ENCODE assay signal across 12 cellular contexts in the genomic region with DNA sequence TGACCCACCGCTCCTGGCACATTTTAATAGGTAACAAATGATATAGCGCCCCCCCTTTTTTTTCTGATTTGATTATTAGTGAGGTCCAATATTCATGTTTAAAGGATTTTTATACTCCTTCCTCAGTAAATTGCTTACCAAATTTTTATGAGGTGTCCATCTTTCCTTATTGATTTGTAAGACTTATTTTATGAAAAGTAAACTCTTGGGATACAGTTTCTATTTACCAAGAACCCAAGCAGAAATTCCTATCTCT. TPM values are rescaled to one million over a fixed set of nuclear protein-coding genes. Genes with fewer than 3 reads are reported as not detected.
DNase-seq lines count a peak whose midpoint lies in the region; ATAC-seq and TF ChIP-seq lines count a peak whose summit lies in the region.
"Had no signal": no experiment of that assay in that cellular context is flagged by ENCODE, and none has a peak within 500 bp of the region (broad histone marks: within the 10 kb centered on the region; RNA-seq: fewer than 3 reads in every experiment).

No MANE protein-coding gene starts in this region.

- H3K79me1 ChIP-seq in mesenchymal stem cell (replicated peaks; ENCODE audit: low read length, poor library complexity, severe bottlenecking) = peaks cover 5% of the 10 kb centered on the region

- H3K4me3 Mint-ChIP-seq in CD14-positive monocyte = peak overlapping the region; percentile 70 to 77
- H3K4me3 Mint-ChIP-seq in WTC11 = peak overlapping the region; percentile 91

- no peak overlapping the region for H2BK5ac ChIP-seq in mesenchymal stem cell (ENCODE audit: low read depth, low read length, poor library complexity, severe bottlenecking)

- WGBS in mesenchymal stem cell = no CpG with 5 or more reads among the region's 2 CpGs

- no peaks in the 10 kb centered on the region for H3K27me3 ChIP-seq in mesenchymal stem cell (ENCODE audit: control insufficient read depth in 1 of 2, insufficient read depth in 1 of 2, low read length in 2 of 2)
- H3K27me3 ChIP-seq: thyroid gland had no signal

- CTCF ChIA-PET in WTC11 (lab: Charles Lee) = interaction anchor here (0.9 to 1.2 kb wide), 3 partner anchors 25 to 50 kb away, joined by 3 to 7 read pairs (median 3); a partner anchor contains a TSS

- H3K18ac ChIP-seq in mesenchymal stem cell (ENCODE audit: low read depth in 1 of 2, low read length in 2 of 2) = no peak overlapping the region

- H3K27ac Mint-ChIP-seq in CD14-positive monocyte = peak overlapping the region; percentile 89 to 99 (median 93)
- H3K27ac Mint-ChIP-seq in WTC11 = no peak overlapping the region

- no peak overlapping the region for H3K27ac ChIP-seq in mesenchymal stem cell (ENCODE audit: low read length, poor library complexity, severe bottlenecking)

- intact Hi-C loops in CD14-positive monocyte (cut with micrococcal nuclease) = loop anchor here in 1 of 2 donors (5.0 to 10.0 kb wide), 2 partner anchors 44 to 86 kb away; no protein-coding TSS in a partner anchor

- no peak overlapping the region for H4K8ac ChIP-seq in mesenchymal stem cell (ENCODE audit: low read length)

- no peak overlapping the region for H2AFZ ChIP-seq in mesenchymal stem cell (ENCODE audit: low read depth, low read length)

- H3K27me3 Mint-ChIP-seq in CD14-positive monocyte (ENCODE audit: low read depth in 3 of 3) (no peaks in the 10 kb centered on the region), WTC11 (ENCODE audit: low read depth) (0 out of 2 replicates have a peak, but pooled peaks cover 2% of the 10 kb centered on the region)

- H3K9ac ChIP-seq in ES-I3 (ENCODE audit: low read depth, low read length) = peak overlapping the region; percentile 52; the same call in 1 of the 2 replicates
- peak overlapping the region; percentile 100 for H3K9ac ChIP-seq in mesenchymal stem cell (ENCODE audit: low read length)

- no peak overlapping the region for H4K91ac ChIP-seq in mesenchymal stem cell (ENCODE audit: low read length)

- no peak overlapping the region for H2BK12ac ChIP-seq in mesenchymal stem cell (ENCODE audit: low read length in 2 of 2)

- H3K4me3 ChIP-seq in mesenchymal stem cell (ENCODE audit: insufficient read depth in 1 of 2, low read depth in 1 of 2, low read length in 2 of 2) = no peak overlapping the region

- no peak overlapping the region for H3K4ac ChIP-seq in mesenchymal stem cell (ENCODE audit: low read depth in 1 of 2, low read length in 2 of 2)

- H3K9me3 ChIP-seq in ES-I3 (ENCODE audit: control insufficient read depth, insufficient read depth, low read length) (no peaks in the 10 kb centered on the region), mesenchymal stem cell (ENCODE audit: control insufficient read depth, low read length) (no peaks in the 10 kb centered on the region)
- H3K9me3 ChIP-seq: thyroid gland had no signal

- H2AK5ac ChIP-seq in mesenchymal stem cell (ENCODE audit: low read length, severe bottlenecking) = no peak overlapping the region

- DNase-seq in CD14-positive monocyte (ENCODE audit: low spot score) (no peak), WTC11 (ENCODE audit: low spot score) (no peak), mesenchymal stem cell (no peak), AG20443 (ENCODE audit: low spot score) (no peak), glomerular visceral epithelial cell (ENCODE audit: extremely low spot score) (no peak)
- no peak for DNase-seq in stimulated activated CD4-positive, alpha-beta T cell treated with anti-CD3 and anti-CD28 coated beads, Interleukin-4, amount 100 ng/mL, for 24 hours
- DNase-seq: activated CD4-positive, CD25-positive, alpha-beta regulatory T cell; NCI-H524 treated with DMSO at 0.1 percent for 48 hours had no signal

- H3K9me3 Mint-ChIP-seq in CD14-positive monocyte = peaks cover 0 to 4% (median 2%) of the 10 kb centered on the region in 7 donors
- no peaks in the 10 kb centered on the region for H3K9me3 Mint-ChIP-seq in WTC11

- H3K36me3 Mint-ChIP-seq in CD14-positive monocyte = peaks cover 24 to 32% of the 10 kb centered on the region in 2 donors
- H3K36me3 Mint-ChIP-seq in WTC11 = peaks cover 23% of the 10 kb centered on the region

- POLR2A ChIA-PET in WTC11 (lab: Charles Lee) = interaction anchor here (0.6 to 1.0 kb wide), 2 partner anchors 26 to 106 kb away, joined by 3 to 5 read pairs; a partner anchor contains a TSS

- 0 out of 2 replicates have a peak, but pooled peaks cover 5% of the 10 kb centered on the region for H3K4me1 ChIP-seq in ES-I3 (ENCODE audit: insufficient read depth, low read length)
- H3K4me1 ChIP-seq in mesenchymal stem cell (ENCODE audit: control insufficient read depth, insufficient read depth, low read depth, low read length) = peaks cover 3% of the 10 kb centered on the region
- H3K4me1 ChIP-seq: thyroid gland had no signal

- TF ChIP-seq CTCF in CD14-positive monocyte (IDR thresholded peaks at IDR 0.05) = no peak
- no peak for TF ChIP-seq CTCF in WTC11 (IDR thresholded peaks at IDR 0.05)

- H3K23ac ChIP-seq in mesenchymal stem cell (ENCODE audit: low read length in 2 of 2) = no peak overlapping the region

- no peak overlapping the region for H3K4me2 ChIP-seq in mesenchymal stem cell (ENCODE audit: low read length, poor library complexity, severe bottlenecking)

- H3K14ac ChIP-seq in mesenchymal stem cell (ENCODE audit: low read length in 2 of 2) = no peak overlapping the region

- H2BK15ac ChIP-seq in mesenchymal stem cell (ENCODE audit: low read depth, poor library complexity, severe bottlenecking) = no peak overlapping the region

- peaks cover 39% of the 10 kb centered on the region for H3K4me1 Mint-ChIP-seq in CD14-positive monocyte
- H3K4me1 Mint-ChIP-seq in WTC11 = peaks cover 8% of the 10 kb centered on the region; the same call in 1 of the 2 replicates

- ATAC-seq in WTC11 (no peak), HG03175 (IDR thresholded peaks at IDR 0.05; ENCODE audit: unreplicated experiment) (no peak)
- ATAC-seq: Right ventricle myocardium inferior had no signal

- no peak overlapping the region for H2BK120ac ChIP-seq in mesenchymal stem cell (ENCODE audit: low read depth, low read length)

- peaks cover 17% of the 10 kb centered on the region; the same call in 1 of the 2 replicates for H3K36me3 ChIP-seq in ES-I3 (ENCODE audit: insufficient read depth, low read length)
- peaks cover 13 to 38% of the 10 kb centered on the region in 2 experiments for H3K36me3 ChIP-seq in mesenchymal stem cell (ENCODE audit: control insufficient read depth in 1 of 2, insufficient read depth in 2 of 2, low read depth in 1 of 2, low read length in 2 of 2)

TF ChIP-seq in WTC11, 78 proteins besides CTCF, POLR2A, EP300 and RAD21:
- no peak for TF ChIP-seq FOXK1 (CRISPR knock-in tag; IDR thresholded peaks at IDR 0.05)
- TF ChIP-seq SMAD4 (CRISPR knock-in tag; IDR thresholded peaks at IDR 0.05) = no peak
- TF ChIP-seq ZNF263 (CRISPR knock-in tag; IDR thresholded peaks at IDR 0.05; ENCODE audit: low read depth) = no peak
- no peak for TF ChIP-seq NR2C2 (CRISPR knock-in tag; IDR thresholded peaks at IDR 0.05)

RNA-seq across cellular contexts. Expression of a gene that starts 25.1 kb away (rescaled TPM):
- 10 to 100 TPM; 42.2 to 44.0 TPM for polyA plus RNA-seq in CD14-positive monocyte
- total RNA-seq in WTC11 (2021) = 65.8 to 79.8 TPM (median 68.3 TPM) in 3 replicates
- 31.0 TPM for polyA plus RNA-seq in mesenchymal stem cell (2013, experiment 1 of 2)
- polyA plus RNA-seq in mesenchymal stem cell (2013, experiment 2 of 2) = 31.4 TPM
